In the genomic region with DNA sequence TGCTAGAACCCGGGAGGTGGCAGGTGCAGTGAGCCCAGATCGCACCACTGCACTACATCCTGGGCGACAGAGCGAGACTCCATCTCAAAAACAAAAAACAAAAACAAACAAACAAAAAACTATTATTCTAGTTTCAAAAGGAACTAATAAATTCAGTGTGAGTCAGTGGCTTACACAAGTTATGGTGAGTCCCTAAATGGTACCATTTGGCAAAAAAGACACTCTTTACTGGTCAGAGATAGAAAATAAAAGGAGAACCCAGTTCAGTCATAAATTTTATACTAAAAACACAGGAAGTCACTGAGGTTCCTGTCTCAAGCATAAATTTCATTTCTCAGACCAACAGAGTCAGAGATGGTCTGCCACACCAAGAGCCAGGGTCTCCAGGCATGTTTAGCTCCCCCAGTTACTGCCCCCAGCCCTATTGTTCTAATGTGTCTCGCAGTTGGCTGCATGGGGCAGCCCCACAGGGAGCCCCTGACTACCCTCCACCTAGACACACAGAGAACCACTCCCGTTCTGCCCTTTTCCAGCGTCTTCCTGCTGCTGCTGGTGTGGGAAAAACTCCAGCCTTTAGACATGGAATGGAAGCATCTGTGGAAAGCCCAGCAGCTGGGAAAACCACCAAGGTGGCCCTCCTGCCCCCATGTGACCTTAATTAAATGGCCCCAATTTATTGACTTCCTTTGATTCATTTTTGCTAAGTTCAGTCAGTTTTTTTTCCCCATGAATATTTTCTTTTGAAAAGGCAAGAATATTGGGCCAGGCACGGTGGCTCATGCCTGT, we compare ENCODE assay signal across 23 cellular contexts. TPM values are rescaled to one million over a fixed set of nuclear protein-coding genes. Genes with fewer than 3 reads are reported as not detected.
A peak's percentile ranks its signal among the peaks of the same experiment; 100 is the strongest.
DNase-seq lines count a peak whose midpoint lies in the region; ATAC-seq and TF ChIP-seq lines count a peak whose summit lies in the region.
"Had no signal": no experiment of that assay in that cellular context is flagged by ENCODE, and none has a peak within 500 bp of the region (broad histone marks: within the 10 kb centered on the region; RNA-seq: fewer than 3 reads in every experiment).

No MANE protein-coding gene starts in this region.

- no peak overlapping the region for H2AFZ ChIP-seq in osteoblast (ENCODE audit: low read length)

- POLR2A ChIA-PET in RWPE1 (lab: Yijun Ruan, JAX; ENCODE audit: low non-redundant PET): no interaction called here

- H3K36me3 ChIP-seq in lower lobe of right lung: no peaks in the 10 kb centered on the region
- H3K36me3 ChIP-seq in osteoblast (ENCODE audit: insufficient read depth, low read length): peaks cover 13% of the 10 kb centered on the region
- H3K36me3 ChIP-seq in Peyer's patch: no peaks in the 10 kb centered on the region

- H3K4me1 ChIP-seq in lower lobe of right lung (peaks cover 24% of the 10 kb centered on the region), osteoblast (ENCODE audit: insufficient read depth, low read length) (no peaks in the 10 kb centered on the region), Peyer's patch (no peaks in the 10 kb centered on the region)
- H3K4me1 ChIP-seq: Caco-2 had no signal

- TF ChIP-seq POLR2A in Peyer's patch (IDR thresholded peaks at IDR 0.05): no peak

- peak in 1 of 2 donors; percentile 30 for ATAC-seq in lower lobe of right lung
- ATAC-seq in GM19463 (IDR thresholded peaks at IDR 0.05; ENCODE audit: unreplicated experiment): no peak

- CTCF ChIA-PET in RWPE1 (lab: Yijun Ruan, JAX): no interaction called here

- DNase-seq in GM04504 (ENCODE audit: low read depth) (peak; percentile 10), RWPE1 (ENCODE audit: low spot score) (no peak), lower lobe of right lung (no peak), osteoblast (ENCODE audit: insufficient read length, low spot score, missing footprints) (peak; percentile 68), Peyer's patch (no peak)
- DNase-seq in T-helper 2 cell treated with Interferon-gamma antibody and Interleukin-4, amounts not matched to agents 5 μg/mL and 100 μg/mL, for 36 hours (ENCODE audit: low spot score): no peak
- DNase-seq in activated CD4-positive, alpha-beta T cell treated with anti-CD3 and anti-CD28 coated beads, Interleukin-2, amount 50 U/mL, for 1 hour: no peak
- DNase-seq: Caco-2; CD4-positive, alpha-beta T cell; DMS79; EL; GDM1; H9; HFFc6; IMR-90; KG1; MM.1S; NCI-H2029; NCI-H446; NCI-H524 treated with DMSO at 0.1 percent for 48 hours; NCI-H774; SHP77 had no signal

- H3K27me3 Mint-ChIP-seq in T-helper 2 cell treated with Interferon-gamma antibody and Interleukin-4, amounts not matched to agents 5 μg/mL and 100 μg/mL, for 36 hours (ENCODE audit: low read depth): peaks cover 3% of the 10 kb centered on the region

- TF ChIP-seq CTCF in RWPE1 (conservative IDR thresholded peaks at IDR 0.05; ENCODE audit: low read depth) (no peak), lower lobe of right lung (IDR thresholded peaks at IDR 0.05) (no peak), osteoblast (IDR thresholded peaks at IDR 0.05; ENCODE audit: extremely low read depth, low read depth, low read length) (no peak), Peyer's patch (IDR thresholded peaks at IDR 0.05) (no peak)

- H3K9me3 ChIP-seq in lower lobe of right lung (no peaks in the 10 kb centered on the region), osteoblast (ENCODE audit: low read depth, low read length) (no peaks in the 10 kb centered on the region), Peyer's patch (no peaks in the 10 kb centered on the region)
- H3K9me3 ChIP-seq: Caco-2 had no signal

- no peaks in the 10 kb centered on the region for H3K4me1 Mint-ChIP-seq in T-helper 2 cell treated with Interferon-gamma antibody and Interleukin-4, amounts not matched to agents 5 μg/mL and 100 μg/mL, for 36 hours (ENCODE audit: low read depth)

- no peak overlapping the region for H3K4me3 Mint-ChIP-seq in T-helper 2 cell treated with Interferon-gamma antibody and Interleukin-4, amounts not matched to agents 5 μg/mL and 100 μg/mL, for 36 hours
- H3K4me3 Mint-ChIP-seq: CD4-positive, alpha-beta T cell; H9; HFFc6 had no signal

- H3K27me3 ChIP-seq in lower lobe of right lung (ENCODE audit: low read depth) (no peaks in the 10 kb centered on the region), osteoblast (ENCODE audit: insufficient read depth, low read length) (no peaks in the 10 kb centered on the region), Peyer's patch (no peaks in the 10 kb centered on the region)

- intact Hi-C loops in lower lobe of right lung (cut with DNase I): no loop called here

- no peaks in the 10 kb centered on the region for H3K9me3 Mint-ChIP-seq in T-helper 2 cell treated with Interferon-gamma antibody and Interleukin-4, amounts not matched to agents 5 μg/mL and 100 μg/mL, for 36 hours
- H3K9me3 Mint-ChIP-seq: CD4-positive, alpha-beta T cell; H9; HFFc6 had no signal

- H3K27ac Mint-ChIP-seq in T-helper 2 cell treated with Interferon-gamma antibody and Interleukin-4, amounts not matched to agents 5 μg/mL and 100 μg/mL, for 36 hours: no peak overlapping the region
- H3K27ac Mint-ChIP-seq: CD4-positive, alpha-beta T cell; H9; HFFc6 had no signal

- H3K79me2 ChIP-seq in osteoblast (ENCODE audit: insufficient read depth, low read length): peaks cover 21% of the 10 kb centered on the region

- no peaks in the 10 kb centered on the region for H4K20me1 ChIP-seq in osteoblast (ENCODE audit: insufficient read depth, low read length)

- H3K4me3 ChIP-seq in lower lobe of right lung (peak overlapping the region; percentile 18), osteoblast (ENCODE audit: insufficient read depth, low read length) (no peak overlapping the region), Peyer's patch (no peak overlapping the region)

- H3K27ac ChIP-seq in RWPE1: peak overlapping the region; percentile 50
- no peak overlapping the region for H3K27ac ChIP-seq in lower lobe of right lung
- no peak overlapping the region for H3K27ac ChIP-seq in osteoblast (ENCODE audit: low read depth, low read length)
- no peak overlapping the region for H3K27ac ChIP-seq in Peyer's patch

- no peaks in the 10 kb centered on the region for H3K36me3 Mint-ChIP-seq in T-helper 2 cell treated with Interferon-gamma antibody and Interleukin-4, amounts not matched to agents 5 μg/mL and 100 μg/mL, for 36 hours (ENCODE audit: low read depth)

- H3K4me2 ChIP-seq in osteoblast (ENCODE audit: insufficient read depth, low read length): no peak overlapping the region

RNA-seq across cellular contexts. Expression of gene THSD1, which starts 12.2 kb away (rescaled TPM):
- 14.9 TPM for total RNA-seq in lower lobe of right lung
- 14.1 and 18.3 TPM in 2 replicates for total RNA-seq in osteoblast
- 1 to 10 TPM; 2.1 to 5.0 (median 2.5) TPM for total RNA-seq in Peyer's patch

RNA-seq across cellular contexts. Expression of gene VPS36, which starts 56.7 kb away (rescaled TPM):
- 45.0 TPM for total RNA-seq in lower lobe of right lung
- total RNA-seq in osteoblast: 35.8 and 40.7 TPM in 2 replicates
- 10 to 100 TPM; 52.0 to 87.0 (median 78.7) TPM for total RNA-seq in Peyer's patch

Comparison
In these comparisons a context has a peak if more than half of its experiments do, and no peak if none do; other contexts are left out.
1. DNase-seq: peak in GM04504 (single experiment) and osteoblast (single experiment); none in RWPE1 (single experiment), lower lobe of right lung (single experiment), T-helper 2 cell treated with Interferon-gamma antibody and Interleukin-4, amounts not matched to agents 5 μg/mL and 100 μg/mL, for 36 hours (single experiment), Peyer's patch (0 of 3) and activated CD4-positive, alpha-beta T cell treated with anti-CD3 and anti-CD28 coated beads, Interleukin-2, amount 50 U/mL, for 1 hour (single experiment).